In the genomic region with DNA sequence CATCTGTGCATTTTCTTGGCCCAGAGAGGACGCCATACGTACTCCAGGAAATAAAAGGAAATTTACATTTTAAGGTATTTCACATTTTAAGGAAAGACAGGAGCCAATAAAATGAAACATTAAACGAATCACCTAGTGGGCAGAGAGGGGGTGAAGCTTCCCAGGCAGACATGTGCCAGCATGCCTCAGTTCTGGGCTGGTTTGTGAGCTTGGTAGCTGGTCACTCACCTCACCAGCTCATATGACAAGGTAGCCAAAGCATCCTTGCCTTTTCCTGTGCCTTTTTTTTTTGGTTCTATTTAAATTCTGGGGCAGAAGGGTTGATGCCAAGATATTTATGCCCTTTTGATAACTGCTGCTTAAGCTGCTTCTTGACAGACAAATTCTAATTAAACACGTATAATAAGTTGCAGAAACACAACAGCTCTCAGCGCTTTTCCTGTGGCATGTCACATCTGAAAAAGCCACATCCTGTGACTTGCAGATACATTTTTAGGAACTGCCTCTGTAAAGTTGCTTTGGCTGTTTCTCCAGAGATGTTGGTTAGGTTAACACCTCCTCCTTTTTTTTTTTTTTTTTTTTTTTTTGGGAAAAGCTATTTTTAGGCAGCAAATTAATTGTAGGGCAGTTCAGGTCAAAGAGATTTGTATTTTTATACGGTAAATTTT, we compare ENCODE assay signal across 9 cellular contexts.
DNase-seq lines count a peak whose midpoint lies in the region; ATAC-seq, FAIRE-seq and TF ChIP-seq lines count a peak whose summit lies in the region.
"Had no signal": no experiment of that assay in that cellular context is flagged by ENCODE, and none has a peak within 500 bp of the region (broad histone marks: within the 10 kb centered on the region; RNA-seq: fewer than 3 reads in every experiment).

No MANE protein-coding gene starts in this region.

- intact Hi-C loops in dorsolateral prefrontal cortex (cut with DNase I): no loop called here

- H3K4me3 ChIP-seq in NB4 (ENCODE audit: low read depth, low read length): no peak overlapping the region
- H3K4me3 ChIP-seq in epithelial cell of esophagus (ENCODE audit: low read length): no peak overlapping the region
- no peak overlapping the region for H3K4me3 ChIP-seq in MG63
- no peak overlapping the region for H3K4me3 ChIP-seq in dorsolateral prefrontal cortex
- H3K4me3 ChIP-seq: heart right ventricle had no signal

- peak; percentile 33 for FAIRE-seq in GM12892 (lab: Jason Lieb, UNC)

- no peaks in the 10 kb centered on the region for H3K27me3 ChIP-seq in MG63
- no peaks in the 10 kb centered on the region for H3K27me3 ChIP-seq in dorsolateral prefrontal cortex

- peak; percentile 43 for ATAC-seq in GM21390 (IDR thresholded peaks at IDR 0.05; ENCODE audit: unreplicated experiment)
- ATAC-seq: heart right ventricle had no signal

- TF ChIP-seq POLR2A in GM12892 (IDR thresholded peaks at IDR 0.05; ENCODE audit: low read depth, low read length) (no peak), NB4 (IDR thresholded peaks at IDR 0.05; ENCODE audit: extremely low read depth, insufficient read length) (no peak)

- DNase-seq in GM12892 (ENCODE audit: insufficient read length): no peak
- DNase-seq in NB4 (ENCODE audit: low read depth): peak; percentile 56
- DNase-seq in epithelial cell of esophagus (ENCODE audit: low read depth): peak; percentile 83
- DNase-seq in MG63: no peak
- DNase-seq in dorsolateral prefrontal cortex: no peak
- no peak for DNase-seq in effector CD8-positive, alpha-beta T cell (lab: John Stamatoyannopoulos, UW)
- DNase-seq: heart right ventricle, NCI-H2107 had no signal

- no peaks in the 10 kb centered on the region for H3K36me3 ChIP-seq in MG63
- H3K36me3 ChIP-seq: heart right ventricle had no signal

- no peaks in the 10 kb centered on the region for H3K9me3 ChIP-seq in MG63
- H3K9me3 ChIP-seq: heart right ventricle had no signal

- TF ChIP-seq CTCF in NB4 (IDR thresholded peaks at IDR 0.05; ENCODE audit: low read depth, low read length) (no peak), epithelial cell of esophagus (IDR thresholded peaks at IDR 0.05; ENCODE audit: insufficient read depth, low read depth, low read length, missing control alignments) (no peak), dorsolateral prefrontal cortex (IDR thresholded peaks at IDR 0.05 in 54 of 56, conservative IDR thresholded peaks at IDR 0.05 in 2 of 56; ENCODE audit: low read depth in 1 of 56, partially characterized antibody in 56 of 56) (no peak)

- no peak overlapping the region for H3K27ac ChIP-seq in dorsolateral prefrontal cortex

Comparison
In these comparisons a context has a peak if more than half of its experiments do, and no peak if none do; other contexts are left out.
1. DNase-seq: peak in NB4 (single experiment) and epithelial cell of esophagus (single experiment); none in GM12892 (single experiment), MG63 (single experiment), dorsolateral prefrontal cortex (0 of 10) and effector CD8-positive, alpha-beta T cell (single experiment).